22 cellular contexts compared by ENCODE assay signal in genomic region chr5:52909192-52909591, GRCh38.
DNase-seq lines count a peak whose midpoint lies in the region; ATAC-seq, FAIRE-seq and TF ChIP-seq lines count a peak whose summit lies in the region.
"Had no signal": no experiment of that assay in that cellular context is flagged by ENCODE, and none has a peak within 500 bp of the region (broad histone marks: within the 10 kb centered on the region; RNA-seq: fewer than 3 reads in every experiment).

No MANE protein-coding gene starts in this region.

- no peaks in the 10 kb centered on the region for H3K9me3 ChIP-seq in right lobe of liver
- H3K9me3 ChIP-seq in HepG2 (ENCODE audit: low read length), result no peaks in the 10 kb centered on the region
- H3K9me3 ChIP-seq in hepatocyte (ENCODE audit: low read depth), result no peaks in the 10 kb centered on the region
- no peaks in the 10 kb centered on the region for H3K9me3 ChIP-seq in parathyroid adenoma (ENCODE audit: control insufficient read depth, low read length)
- no peaks in the 10 kb centered on the region for H3K9me3 ChIP-seq in gastrocnemius medialis

- H3K27ac ChIP-seq in right lobe of liver (no peak overlapping the region), HepG2 (ENCODE audit: extremely low read length, insufficient read depth, low read length) (no peak overlapping the region), hepatocyte (peak overlapping the region; percentile 33), parathyroid adenoma (peak overlapping the region; percentile 30), gastrocnemius medialis (peak overlapping the region in 2 of 4 donors; percentile 24 to 54), substantia nigra (ENCODE audit: low read depth, low read length, poor library complexity, severe bottlenecking) (no peak overlapping the region)
- H3K27ac ChIP-seq: RWPE1 had no signal

- CTCF ChIA-PET in HepG2 (lab: Yijun Ruan, JAX; ENCODE audit: low intra/inter-chr PET ratio, low total read pairs), result no interaction called here

- TF ChIP-seq POLR2A in right lobe of liver (IDR thresholded peaks at IDR 0.05) (no peak), HepG2 (IDR thresholded peaks at IDR 0.05; ENCODE audit: insufficient read depth in 1 of 2, low read depth in 2 of 2, low read length in 2 of 2) (no peak), gastrocnemius medialis (IDR thresholded peaks at IDR 0.05) (no peak)

- DNase-seq in right lobe of liver (no peak), HepG2 (ENCODE audit: low spot score) (no peak), hepatocyte (ENCODE audit: low spot score) (no peak), gastrocnemius medialis (no peak), H7 (no peak), substantia nigra (lab: John Stamatoyannopoulos, UW) (no peak), dermis blood vessel endothelial cell (no peak)
- DNase-seq: activated CD4-positive, alpha-beta T cell treated with anti-CD3 and anti-CD28 coated beads for 4 hours; activated effector memory CD4-positive, alpha-beta T cell treated with anti-CD3 and anti-CD28 coated beads, Interleukin-2, amount 50 U/mL, for 16 hours; amniotic stem cell; C1 segment of cervical spinal cord; effector memory CD8-positive, alpha-beta T cell; KG1; NCI-H2029; NCI-H446 treated with DMSO at 0.1 percent for 48 hours; retina; stimulated activated naive CD8-positive, alpha-beta T cell treated with anti-CD3 and anti-CD28 coated beads, Interleukin-15, Interleukin-2, amounts not matched to agents 100 U/mL and 50 U/mL, for 24 hours; SW 1271 had no signal

- no peaks in the 10 kb centered on the region for H4K20me1 ChIP-seq in HepG2 (ENCODE audit: insufficient read depth, low read length)
- no peaks in the 10 kb centered on the region for H4K20me1 ChIP-seq in hepatocyte (ENCODE audit: insufficient read depth, poor library complexity, severe bottlenecking)

- in situ Hi-C loops in HepG2 (cut with HindIII; ENCODE audit: extremely low pct_ligation_motif_present, low pct_unique_long_range_greater_than_20kb), result no loop called here
- in situ Hi-C loops in gastrocnemius medialis (cut with MboI; ENCODE audit: low sequenced_read_pairs in 4 of 4), result loop anchor here in 2 of 4 donors (25.0 kb wide), 2 partner anchors 122 to 222 kb away; partner anchors contain the start of genes ITGA1 (in 1 of the 2) and PELO (in 1 of the 2)

- no peak overlapping the region for H3K4me3 ChIP-seq in right lobe of liver
- no peak overlapping the region for H3K4me3 ChIP-seq in HepG2 (replicated peaks in 1 of 3; ENCODE audit: insufficient read depth in 1 of 3, low read depth in 2 of 3, low read length in 3 of 3)
- H3K4me3 ChIP-seq in hepatocyte, result no peak overlapping the region
- H3K4me3 ChIP-seq in parathyroid adenoma (ENCODE audit: low read depth, low read length), result no peak overlapping the region
- H3K4me3 ChIP-seq in gastrocnemius medialis, result no peak overlapping the region
- no peak overlapping the region for H3K4me3 ChIP-seq in H7 (ENCODE audit: insufficient read depth, low read depth, low read length)

- no peaks in the 10 kb centered on the region for H3K27me3 ChIP-seq in right lobe of liver
- H3K27me3 ChIP-seq in HepG2 (ENCODE audit: control insufficient read depth in 1 of 2, insufficient read depth in 2 of 2, low read length in 2 of 2), result no peaks in the 10 kb centered on the region
- no peaks in the 10 kb centered on the region for H3K27me3 ChIP-seq in hepatocyte
- no peaks in the 10 kb centered on the region for H3K27me3 ChIP-seq in parathyroid adenoma (ENCODE audit: control insufficient read depth, insufficient read depth, low read length)
- no peaks in the 10 kb centered on the region for H3K27me3 ChIP-seq in gastrocnemius medialis
- no peaks in the 10 kb centered on the region for H3K27me3 ChIP-seq in H7 (ENCODE audit: control insufficient read depth, insufficient read depth, low read length)

- FAIRE-seq in HepG2 (lab: Jason Lieb, UNC), result no peak
- FAIRE-seq: islet of Langerhans, urothelium cell line had no signal

- H3K36me3 ChIP-seq in right lobe of liver (peaks cover 0 to 6% (median 0%) of the 10 kb centered on the region in 4 donors), HepG2 (replicated peaks in 1 of 2; ENCODE audit: control insufficient read depth in 1 of 2, insufficient read depth in 2 of 2, low read length in 2 of 2) (no peaks in the 10 kb centered on the region; a peak in 1 of 5 replicates), hepatocyte (replicated peaks; ENCODE audit: insufficient read depth, low read depth) (no peaks in the 10 kb centered on the region), parathyroid adenoma (ENCODE audit: control insufficient read depth, insufficient read depth, low read length) (no peaks in the 10 kb centered on the region), gastrocnemius medialis (no peaks in the 10 kb centered on the region), H7 (replicated peaks; ENCODE audit: control insufficient read depth, insufficient read depth, low read length) (no peaks in the 10 kb centered on the region)

- TF ChIP-seq RAD21 in HepG2 (CRISPR knock-in tag; IDR thresholded peaks at IDR 0.05), result no peak

- H3K9ac ChIP-seq in HepG2 (ENCODE audit: insufficient read depth, low read depth, low read length), result no peak overlapping the region
- H3K9ac ChIP-seq in parathyroid adenoma, result no peak overlapping the region

- no peaks in the 10 kb centered on the region for H3K79me2 ChIP-seq in HepG2 (ENCODE audit: insufficient read depth, low read length)
- H3K79me2 ChIP-seq in hepatocyte, result no peaks in the 10 kb centered on the region
- no peaks in the 10 kb centered on the region for H3K79me2 ChIP-seq in parathyroid adenoma

- no peak overlapping the region for H3K4me2 ChIP-seq in HepG2 (ENCODE audit: low read depth, low read length)
- H3K4me2 ChIP-seq in hepatocyte, result peak overlapping the region; percentile 9
- no peak overlapping the region for H3K4me2 ChIP-seq in parathyroid adenoma (ENCODE audit: low read length)

- peak; percentile 52 to 72 (median 66) for ATAC-seq in right lobe of liver
- no peak for ATAC-seq in HepG2
- no peak for ATAC-seq in gastrocnemius medialis
- ATAC-seq: effector memory CD8-positive, alpha-beta T cell; stimulated activated naive CD8-positive, alpha-beta T cell treated with anti-CD3 and anti-CD28 coated beads, Interleukin-15, Interleukin-2, amounts not matched to agents 100 U/mL and 50 U/mL, for 24 hours had no signal

- H2AFZ ChIP-seq in HepG2 (ENCODE audit: low read length), result no peak overlapping the region
- no peak overlapping the region for H2AFZ ChIP-seq in hepatocyte
- H2AFZ ChIP-seq in parathyroid adenoma, result no peak overlapping the region

- no peaks in the 10 kb centered on the region for H3K9me2 ChIP-seq in hepatocyte (replicated peaks; ENCODE audit: insufficient read depth)

- intact Hi-C loops in right lobe of liver (cut with DNase I) (no loop called here), HepG2 (cut with micrococcal nuclease; ENCODE audit: unreplicated experiment) (no loop called here), gastrocnemius medialis (cut with DNase I; ENCODE audit: low total_unique reads) (no loop called here)

- BruUV-seq in HepG2 (replicated peaks; lab: Mats Ljungman, UMichigan), result no TSS peak

- TF ChIP-seq EP300 in HepG2 (IDR thresholded peaks at IDR 0.05; ENCODE audit: low read depth in 2 of 2, low read length in 2 of 2), result no peak
- TF ChIP-seq EP300 in HepG2 (CRISPR knock-in tag; IDR thresholded peaks at IDR 0.05; ENCODE audit: borderline replicate concordance), result no peak

- H3K4me1 ChIP-seq in right lobe of liver (no peaks in the 10 kb centered on the region), HepG2 (ENCODE audit: insufficient read depth, low read length) (no peaks in the 10 kb centered on the region), hepatocyte (ENCODE audit: insufficient read depth) (peaks cover 8% of the 10 kb centered on the region), parathyroid adenoma (peaks cover 10% of the 10 kb centered on the region), gastrocnemius medialis (no peaks in the 10 kb centered on the region)

- WGBS in right lobe of liver (ENCODE audit: insufficient coverage, low coverage, low lambda C conversion rate, missing lambda C conversion rate), result 7% methylated on average over 1 of the region's 1 CpG
- 85% methylated on average over 1 of the region's 1 CpG for WGBS in HepG2 (ENCODE audit: low lambda C conversion rate)
- 10% methylated on average over 1 of the region's 1 CpG for WGBS in hepatocyte (ENCODE audit: low lambda C conversion rate, missing lambda C conversion rate)

- POLR2A ChIA-PET in HepG2 (lab: Yijun Ruan, JAX), result interaction anchor here (0.7 kb wide), 1 partner anchor 109 kb away, joined by 3 read pairs; no protein-coding TSS in a partner anchor

- TF ChIP-seq CTCF in right lobe of liver (IDR thresholded peaks at IDR 0.05) (no peak), HepG2 (CRISPR knock-in tag; IDR thresholded peaks at IDR 0.05) (no peak), hepatocyte (IDR thresholded peaks at IDR 0.05; ENCODE audit: poor library complexity) (no peak), parathyroid adenoma (IDR thresholded peaks at IDR 0.05) (no peak), gastrocnemius medialis (IDR thresholded peaks at IDR 0.05 in 4 of 5, conservative IDR thresholded peaks at IDR 0.05 in 1 of 5) (no peak)

TF ChIP-seq in HepG2, 621 proteins besides CTCF, POLR2A, EP300 and RAD21:
- TF ChIP-seq RORA (CRISPR knock-in tag; IDR thresholded peaks at IDR 0.05), result no peak
TF ChIP-seq in HepG2: peak in this region for 0.

Comparison
In these comparisons a context has a peak if more than half of its experiments do, and no peak if none do; other contexts are left out.
1. ATAC-seq: peak in right lobe of liver (4 of 4); none in HepG2 (single experiment) and gastrocnemius medialis (0 of 2).
2. H3K27ac ChIP-seq: peak in hepatocyte (single experiment) and parathyroid adenoma (single experiment); none in right lobe of liver (0 of 3), HepG2 (single experiment) and substantia nigra (single experiment).